In genomic region chr16:11353158-11353557, GRCh38 we compare ENCODE assay signal across 1 cellular context.
TF ChIP-seq lines count a peak whose summit lies in the region.

No MANE protein-coding gene starts in this region.

TF ChIP-seq in K562, 482 proteins besides CTCF, POLR2A, EP300 and RAD21:
- TF ChIP-seq ZNF184 (CRISPR knock-in tag; IDR thresholded peaks at IDR 0.05) (peak; percentile 82), NFXL1 (CRISPR knock-in tag; IDR thresholded peaks at IDR 0.05) (no peak)
